8 cellular contexts compared by ENCODE assay signal in genomic region chr2:71545572-71546274, GRCh38.
A peak's percentile ranks its signal among the peaks of the same experiment; 100 is the strongest.
DNase-seq lines count a peak whose midpoint lies in the region; ATAC-seq and TF ChIP-seq lines count a peak whose summit lies in the region.

No MANE protein-coding gene starts in this region.

- peak overlapping the region; percentile 44 for H3K4me3 ChIP-seq in epithelial cell of proximal tubule (ENCODE audit: low read depth, low read length)
- H3K4me3 ChIP-seq in mucosa of rectum (ENCODE audit: low read length in 2 of 2) = peak overlapping the region; percentile 67 to 70

- H3K27ac ChIP-seq in mucosa of rectum (ENCODE audit: low read depth in 2 of 2, low read length in 2 of 2) (peak overlapping the region; percentile 0 to 53), substantia nigra (ENCODE audit: low read depth, low read length, poor library complexity, severe bottlenecking) (no peak overlapping the region)

- ATAC-seq in HG02981 (IDR thresholded peaks at IDR 0.05; ENCODE audit: unreplicated experiment) = peak; percentile 73
- ATAC-seq in GM18873 (IDR thresholded peaks at IDR 0.05; ENCODE audit: low FRiP score, unreplicated experiment) = no peak

- H3K9ac ChIP-seq in mucosa of rectum (ENCODE audit: low read depth in 1 of 2, low read length in 2 of 2) = peak overlapping the region in 1 of 2 donors; percentile 32

- H3K4me1 ChIP-seq in mucosa of rectum (ENCODE audit: control insufficient read depth in 2 of 2, insufficient read depth in 2 of 2, low read length in 2 of 2) = peaks cover 3 to 10% of the 10 kb centered on the region in 2 donors

- peak; percentile 87 for TF ChIP-seq CTCF in epithelial cell of proximal tubule (conservative IDR thresholded peaks at IDR 0.05; ENCODE audit: low read depth, low read length)

- peaks cover 0 to 9% of the 10 kb centered on the region in 2 donors for H3K27me3 ChIP-seq in mucosa of rectum (ENCODE audit: control insufficient read depth in 2 of 2, insufficient read depth in 2 of 2, low read length in 2 of 2)

- DNase-seq in ELR (ENCODE audit: low read depth) (peak; percentile 73), NCI-H748 (lab: John Stamatoyannopoulos, UW; ENCODE audit: unreplicated experiment) (peak; percentile 56), epithelial cell of proximal tubule (ENCODE audit: low read depth) (no peak), substantia nigra (lab: John Stamatoyannopoulos, UW) (peak in 39 of 49 donors; percentile 6 to 70 (median 38))
- DNase-seq in activated CD8-positive, alpha-beta memory T cell treated with anti-CD3 and anti-CD28 coated beads, Interleukin-2, amount 50 U/mL, for 24 hours (ENCODE audit: extremely low read depth) = peak; percentile 13

- no peaks in the 10 kb centered on the region for H3K9me3 ChIP-seq in mucosa of rectum (ENCODE audit: control insufficient read depth in 2 of 2, low read length in 2 of 2)

- H3K36me3 ChIP-seq in mucosa of rectum (ENCODE audit: control insufficient read depth in 2 of 2, insufficient read depth in 2 of 2, low read length in 2 of 2) = no peaks in the 10 kb centered on the region
